ENCODE assay signal across 7 cellular contexts in genomic region chr1:156659994-156660751, GRCh38. TPM values are rescaled to one million over a fixed set of nuclear protein-coding genes. Genes with fewer than 3 reads are reported as not detected.
DNase-seq lines count a peak whose midpoint lies in the region; ATAC-seq and TF ChIP-seq lines count a peak whose summit lies in the region.

No MANE protein-coding gene starts in this region.

- peak overlapping the region; percentile 68 for H3K4me2 ChIP-seq in mammary epithelial cell (ENCODE audit: insufficient read depth, low read depth, low read length)

- in situ Hi-C loops in mammary epithelial cell (cut with MboI; ENCODE audit: low sequenced_read_pairs in 2 of 2), result no loop called here

- H3K79me2 ChIP-seq in mammary epithelial cell (ENCODE audit: insufficient read depth, low read length), result peaks cover 10% of the 10 kb centered on the region

- dilution Hi-C loops in mammary epithelial cell (cut with HindIII; ENCODE audit: low sequenced_read_pairs), result no loop called here

- H2AFZ ChIP-seq in mammary epithelial cell (ENCODE audit: low read depth, low read length), result peak overlapping the region; percentile 52

- peak overlapping the region; percentile 51 for H3K27ac ChIP-seq in mammary epithelial cell (ENCODE audit: insufficient read depth, low read depth, low read length)

- no peaks in the 10 kb centered on the region for H3K36me3 ChIP-seq in mammary epithelial cell (ENCODE audit: insufficient read depth, low read length)

- peak overlapping the region; percentile 25 for H3K9ac ChIP-seq in mammary epithelial cell (ENCODE audit: insufficient read depth, low read length)

- 3% methylated on average over 23 of the region's 38 CpGs for WGBS in mammary epithelial cell (ENCODE audit: low coverage, missing lambda C conversion rate)

- H3K27me3 ChIP-seq in mammary epithelial cell (ENCODE audit: insufficient read depth, low read length), result no peaks in the 10 kb centered on the region

- intact Hi-C loops in mammary epithelial cell (cut with micrococcal nuclease), result loop anchor here (1.0 kb wide), 5 partner anchors 14 to 230 kb away; no protein-coding TSS in a partner anchor

- DNase-seq in NCI-H2227 (lab: John Stamatoyannopoulos, UW; ENCODE audit: unreplicated experiment), result peak; percentile 97
- DNase-seq in mammary epithelial cell, result peak; percentile 95
- DNase-seq in islet precursor cell, result peak; percentile 99
- DNase-seq in stimulated activated CD4-positive, alpha-beta T cell treated with anti-CD3 and anti-CD28 coated beads, Interleukin-12 subunit alpha, Interleukin-12 subunit beta, amount 100 ng/mL, for 24 hours (ENCODE audit: low read depth in 2 of 2), result peak; percentile 75 to 95

- peak; percentile 59 for TF ChIP-seq POLR2A in GM18505 (IDR thresholded peaks at IDR 0.05; ENCODE audit: borderline replicate concordance, extremely low read depth, insufficient read depth, insufficient read length)

- H3K9me3 ChIP-seq in mammary epithelial cell (replicated peaks; ENCODE audit: insufficient read depth, low read length), result no peaks in the 10 kb centered on the region

- peaks cover 41% of the 10 kb centered on the region for H3K4me1 ChIP-seq in mammary epithelial cell (ENCODE audit: insufficient read depth, low read length)

- no peaks in the 10 kb centered on the region for H4K20me1 ChIP-seq in mammary epithelial cell (ENCODE audit: insufficient read depth, low read length)

- CTCF ChIA-PET in mammary epithelial cell (lab: Charles Lee; ENCODE audit: low non-redundant PET), result interaction anchor here (0.6 to 1.1 kb wide), 4 partner anchors 29 to 252 kb away, joined by 3 to 5 read pairs (median 4); no protein-coding TSS in a partner anchor

- BruUV-seq in mammary epithelial cell (replicated peaks; lab: Mats Ljungman, UMichigan), result no TSS peak

- peak; percentile 63 for ATAC-seq in GM18505 (IDR thresholded peaks at IDR 0.05; ENCODE audit: unreplicated experiment)
- peak; percentile 59 for ATAC-seq in HG03139 (IDR thresholded peaks at IDR 0.05; ENCODE audit: unreplicated experiment)

- TF ChIP-seq CTCF in WI38 (IDR thresholded peaks at IDR 0.05; ENCODE audit: low read depth, low read length), result peak; percentile 96
- peak; percentile 91 to 98 for TF ChIP-seq CTCF in mammary epithelial cell (conservative IDR thresholded peaks at IDR 0.05 in 1 of 2, IDR thresholded peaks at IDR 0.05 in 1 of 2; ENCODE audit: extremely low read depth in 1 of 2, insufficient read depth in 1 of 2, low read depth in 1 of 2, low read length in 2 of 2)

- no peak overlapping the region for H3K4me3 ChIP-seq in WI38 (ENCODE audit: low read depth, low read length)
- H3K4me3 ChIP-seq in mammary epithelial cell (replicated peaks in 1 of 3; ENCODE audit: insufficient read depth in 1 of 3, low read depth in 2 of 3, low read length in 3 of 3), result peak overlapping the region; percentile 27 to 54 (median 46)

RNA-seq across cellular contexts. Expression of gene NES, which starts 17.0 kb away (rescaled TPM):
- total RNA-seq in mammary epithelial cell, result 10 to 100 TPM in 1 of 2 donors, under 1 TPM in 1; 0.07 to 49.0 TPM
- polyA plus RNA-seq in mammary epithelial cell, result 0.06 TPM
- not detected for polyA minus RNA-seq in mammary epithelial cell

RNA-seq across cellular contexts. Expression of gene BCAN, which starts 18.3 kb away (rescaled TPM):
- total RNA-seq in mammary epithelial cell, result not detected
- not detected for polyA plus RNA-seq in mammary epithelial cell
- polyA minus RNA-seq in mammary epithelial cell, result not detected

RNA-seq across cellular contexts. Expression of gene HAPLN2, which starts 41.0 kb away (rescaled TPM):
- total RNA-seq in mammary epithelial cell, result not detected
- not detected for polyA plus RNA-seq in mammary epithelial cell
- not detected for polyA minus RNA-seq in mammary epithelial cell

RNA-seq across cellular contexts. Expression of gene CRABP2, which starts 45.2 kb away (rescaled TPM):
- total RNA-seq in mammary epithelial cell, result 10 to 100 TPM in 1 of 2 donors, 1 to 10 TPM in 1; 7.0 to 29.5 TPM
- 6.2 TPM for polyA plus RNA-seq in mammary epithelial cell
- polyA minus RNA-seq in mammary epithelial cell, result 1.3 TPM

RNA-seq across cellular contexts. Expression of gene GPATCH4, which starts 58.9 kb away (rescaled TPM):
- 10 to 100 TPM; 16.3 to 49.7 TPM for total RNA-seq in mammary epithelial cell
- polyA plus RNA-seq in mammary epithelial cell, result 38.7 TPM
- 62.9 TPM for polyA minus RNA-seq in mammary epithelial cell
